ENCODE assay signal across 9 cellular contexts in the genomic region with DNA sequence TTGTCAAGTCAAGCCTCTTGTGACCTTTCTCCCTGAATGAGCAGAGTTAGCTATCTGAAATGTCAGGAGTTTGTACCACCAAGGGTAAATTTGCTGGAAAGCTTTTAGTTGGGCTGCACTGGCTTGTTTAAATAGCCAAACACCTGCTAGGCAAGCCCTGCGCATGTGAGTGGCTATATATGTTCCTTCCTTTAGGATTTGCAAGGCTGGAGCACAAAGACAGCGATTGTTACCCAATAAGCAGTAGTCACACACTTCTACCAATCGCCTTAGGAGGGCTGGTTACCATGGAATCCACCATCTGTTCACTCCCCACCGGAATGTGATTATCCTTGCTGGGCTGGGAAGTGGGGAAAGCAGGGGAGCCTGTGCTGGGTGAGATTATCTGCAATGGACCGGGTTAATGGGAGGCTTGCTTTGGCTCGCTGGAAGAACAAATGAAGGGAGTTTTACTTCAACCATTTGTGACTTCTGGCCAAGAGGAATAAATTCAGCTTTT.
DNase-seq lines count a peak whose midpoint lies in the region; ATAC-seq and TF ChIP-seq lines count a peak whose summit lies in the region.
"Had no signal": no experiment of that assay in that cellular context is flagged by ENCODE, and none has a peak within 500 bp of the region (broad histone marks: within the 10 kb centered on the region; RNA-seq: fewer than 3 reads in every experiment).

No MANE protein-coding gene starts in this region.

- no peak overlapping the region for H2AFZ ChIP-seq in HCT116 (ENCODE audit: low read depth, low read length, poor library complexity, severe bottlenecking)

- no peak overlapping the region for H3K27ac ChIP-seq in HCT116 (ENCODE audit: low read depth, low read length)

- no peaks in the 10 kb centered on the region for H3K27me3 ChIP-seq in HCT116 (ENCODE audit: insufficient read depth, low read length)
- no peaks in the 10 kb centered on the region for H3K27me3 ChIP-seq in mucosa of stomach (ENCODE audit: control insufficient read depth, insufficient read depth, low read length)

- no peak for TF ChIP-seq POLR2A in HCT116 (IDR thresholded peaks at IDR 0.05; ENCODE audit: borderline replicate concordance, extremely low read depth, insufficient read depth, insufficient read length)

- CTCF ChIA-PET in HCT116 (lab: Charles Lee) = no interaction called here

- H3K9ac ChIP-seq in HCT116 (ENCODE audit: low read length) (no peak overlapping the region), mucosa of stomach (ENCODE audit: low read length) (peak overlapping the region; percentile 33)

- H3K4me1 ChIP-seq in HCT116 (ENCODE audit: control insufficient read depth in 1 of 2, insufficient read depth in 2 of 2, low read length in 2 of 2) = no peaks in the 10 kb centered on the region
- peaks cover 44% of the 10 kb centered on the region for H3K4me1 ChIP-seq in mucosa of stomach (ENCODE audit: control insufficient read depth, insufficient read depth, low read length)

- POLR2A ChIA-PET in HCT116 (lab: Charles Lee) = no interaction called here

- no peaks in the 10 kb centered on the region for H3K36me3 ChIP-seq in HCT116 (ENCODE audit: control insufficient read depth in 1 of 2, insufficient read depth in 2 of 2, low read length in 2 of 2)
- no peaks in the 10 kb centered on the region for H3K36me3 ChIP-seq in mucosa of stomach (ENCODE audit: control insufficient read depth, insufficient read depth, low read length)

- no peak for TF ChIP-seq RAD21 in HCT116 (IDR thresholded peaks at IDR 0.05; ENCODE audit: low read depth)

- H3K9me2 ChIP-seq in HCT116 (ENCODE audit: insufficient read depth) = no peaks in the 10 kb centered on the region

- no peak for TF ChIP-seq CTCF in HCT116 (IDR thresholded peaks at IDR 0.05 in 2 of 3, conservative IDR thresholded peaks at IDR 0.05 in 1 of 3; ENCODE audit: borderline replicate concordance in 1 of 3, insufficient read depth in 1 of 3, low read depth in 2 of 3, low read length in 2 of 3)

- no peak overlapping the region for H3K4me3 ChIP-seq in HCT116 (replicated peaks in 1 of 2; ENCODE audit: low read depth in 1 of 2, low read length in 2 of 2)
- peak overlapping the region; percentile 28 for H3K4me3 ChIP-seq in mucosa of stomach (ENCODE audit: low read length)

- no peak overlapping the region for H3K4me2 ChIP-seq in HCT116 (ENCODE audit: low read length)

- no peaks in the 10 kb centered on the region for H3K79me2 ChIP-seq in HCT116 (ENCODE audit: insufficient read depth, low read length)

- intact Hi-C loops in HCT116 (cut with micrococcal nuclease) = no loop called here

- ATAC-seq in HCT116 (0 out of 2 replicates have a peak, but pooled peaks have one; percentile 38), esophagus mucosa (peak; percentile 49)

- H3K9me3 ChIP-seq in HCT116 (ENCODE audit: control insufficient read depth in 1 of 2, insufficient read depth in 1 of 2, low read depth in 1 of 2, low read length in 2 of 2) (no peaks in the 10 kb centered on the region), mucosa of stomach (ENCODE audit: control insufficient read depth, low read length) (no peaks in the 10 kb centered on the region)

- RAD21 ChIA-PET in HCT116 (lab: Charles Lee; ENCODE audit: low non-redundant PET in 1 of 2, low total read pairs in 2 of 2, uncharacterized antibody in 2 of 2, unreplicated experiment in 2 of 2) = no interaction called here

- no TSS peak for BruUV-seq in HCT116 (replicated peaks; lab: Mats Ljungman, UMichigan)

- H4K20me1 ChIP-seq in HCT116 (ENCODE audit: insufficient read depth) = no peaks in the 10 kb centered on the region

- DNase-seq in HCT116 (ENCODE audit: low read depth, low spot score) = no peak
- peak; percentile 73 for DNase-seq in NCI-H748 treated with DMSO at 0.1 percent for 48 hours (lab: John Stamatoyannopoulos, UW)
- no peak for DNase-seq in activated CD4-positive, alpha-beta T cell treated with anti-CD3 and anti-CD28 coated beads, Interleukin-2, amount 50 U/mL, for 48 hours
- no peak for DNase-seq in DMS114 treated with DMSO at 0.1 percent for 48 hours (lab: John Stamatoyannopoulos, UW; ENCODE audit: unreplicated experiment)
- DNase-seq in KG1 (lab: John Stamatoyannopoulos, UW) = no peak
- DNase-seq in stimulated activated CD4-positive, alpha-beta T cell treated with anti-CD3 and anti-CD28 coated beads, Interleukin-1b, Interleukin-23, amount 100 ng/mL, for 48 hours = no peak
- DNase-seq: naive B cell had no signal

TF ChIP-seq in HCT116, 20 proteins besides CTCF, POLR2A, EP300 and RAD21:
- no peak for TF ChIP-seq CBX3 (IDR thresholded peaks at IDR 0.05; ENCODE audit: low read depth)
- no peak for TF ChIP-seq EZH2phosphoT487 (IDR thresholded peaks at IDR 0.05; ENCODE audit: borderline replicate concordance)
- TF ChIP-seq CEBPB (IDR thresholded peaks at IDR 0.05; ENCODE audit: low read depth) = no peak
- TF ChIP-seq EGR1 (IDR thresholded peaks at IDR 0.05; ENCODE audit: low read depth) = no peak
- TF ChIP-seq FOSL1 (IDR thresholded peaks at IDR 0.05; ENCODE audit: low read depth) = no peak
- TF ChIP-seq, protein P1, sequence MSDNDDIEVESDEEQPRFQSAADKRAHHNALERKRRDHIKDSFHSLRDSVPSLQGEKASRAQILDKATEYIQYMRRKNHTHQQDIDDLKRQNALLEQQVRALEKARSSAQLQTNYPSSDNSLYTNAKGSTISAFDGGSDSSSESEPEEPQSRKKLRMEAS (IDR thresholded peaks at IDR 0.05) = no peak
- TF ChIP-seq ZFX (IDR thresholded peaks at IDR 0.05) = no peak
- no peak for TF ChIP-seq SIN3A (IDR thresholded peaks at IDR 0.05; ENCODE audit: low read depth)
- TF ChIP-seq POLR2AphosphoS5 (IDR thresholded peaks at IDR 0.05; ENCODE audit: low read depth, low read length) = no peak
- no peak for TF ChIP-seq TCF7L2 (IDR thresholded peaks at IDR 0.05; ENCODE audit: borderline replicate concordance, extremely low read depth, insufficient read depth, insufficient read length)
- no peak for TF ChIP-seq SRF (IDR thresholded peaks at IDR 0.05; ENCODE audit: low read depth)
- TF ChIP-seq, protein P2, sequence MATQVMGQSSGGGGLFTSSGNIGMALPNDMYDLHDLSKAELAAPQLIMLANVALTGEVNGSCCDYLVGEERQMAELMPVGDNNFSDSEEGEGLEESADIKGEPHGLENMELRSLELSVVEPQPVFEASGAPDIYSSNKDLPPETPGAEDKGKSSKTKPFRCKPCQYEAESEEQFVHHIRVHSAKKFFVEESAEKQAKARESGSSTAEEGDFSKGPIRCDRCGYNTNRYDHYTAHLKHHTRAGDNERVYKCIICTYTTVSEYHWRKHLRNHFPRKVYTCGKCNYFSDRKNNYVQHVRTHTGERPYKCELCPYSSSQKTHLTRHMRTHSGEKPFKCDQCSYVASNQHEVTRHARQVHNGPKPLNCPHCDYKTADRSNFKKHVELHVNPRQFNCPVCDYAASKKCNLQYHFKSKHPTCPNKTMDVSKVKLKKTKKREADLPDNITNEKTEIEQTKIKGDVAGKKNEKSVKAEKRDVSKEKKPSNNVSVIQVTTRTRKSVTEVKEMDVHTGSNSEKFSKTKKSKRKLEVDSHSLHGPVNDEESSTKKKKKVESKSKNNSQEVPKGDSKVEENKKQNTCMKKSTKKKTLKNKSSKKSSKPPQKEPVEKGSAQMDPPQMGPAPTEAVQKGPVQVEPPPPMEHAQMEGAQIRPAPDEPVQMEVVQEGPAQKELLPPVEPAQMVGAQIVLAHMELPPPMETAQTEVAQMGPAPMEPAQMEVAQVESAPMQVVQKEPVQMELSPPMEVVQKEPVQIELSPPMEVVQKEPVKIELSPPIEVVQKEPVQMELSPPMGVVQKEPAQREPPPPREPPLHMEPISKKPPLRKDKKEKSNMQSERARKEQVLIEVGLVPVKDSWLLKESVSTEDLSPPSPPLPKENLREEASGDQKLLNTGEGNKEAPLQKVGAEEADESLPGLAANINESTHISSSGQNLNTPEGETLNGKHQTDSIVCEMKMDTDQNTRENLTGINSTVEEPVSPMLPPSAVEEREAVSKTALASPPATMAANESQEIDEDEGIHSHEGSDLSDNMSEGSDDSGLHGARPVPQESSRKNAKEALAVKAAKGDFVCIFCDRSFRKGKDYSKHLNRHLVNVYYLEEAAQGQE (IDR thresholded peaks at IDR 0.05; ENCODE audit: low read depth) = no peak
- TF ChIP-seq EZH2 (IDR thresholded peaks at IDR 0.05) = no peak
- no peak for TF ChIP-seq ATF3 (IDR thresholded peaks at IDR 0.05)
- TF ChIP-seq ZNF274 (IDR thresholded peaks at IDR 0.05; ENCODE audit: low read depth, low read length) = no peak
- no peak for TF ChIP-seq ELF1 (IDR thresholded peaks at IDR 0.05; ENCODE audit: borderline replicate concordance, low read depth)
- no peak for TF ChIP-seq ZBTB33 (IDR thresholded peaks at IDR 0.05; ENCODE audit: extremely low read depth, insufficient replicate concordance, low read length)
